Comparison of ENCODE assay signal across 1 cellular context in the genomic region with DNA sequence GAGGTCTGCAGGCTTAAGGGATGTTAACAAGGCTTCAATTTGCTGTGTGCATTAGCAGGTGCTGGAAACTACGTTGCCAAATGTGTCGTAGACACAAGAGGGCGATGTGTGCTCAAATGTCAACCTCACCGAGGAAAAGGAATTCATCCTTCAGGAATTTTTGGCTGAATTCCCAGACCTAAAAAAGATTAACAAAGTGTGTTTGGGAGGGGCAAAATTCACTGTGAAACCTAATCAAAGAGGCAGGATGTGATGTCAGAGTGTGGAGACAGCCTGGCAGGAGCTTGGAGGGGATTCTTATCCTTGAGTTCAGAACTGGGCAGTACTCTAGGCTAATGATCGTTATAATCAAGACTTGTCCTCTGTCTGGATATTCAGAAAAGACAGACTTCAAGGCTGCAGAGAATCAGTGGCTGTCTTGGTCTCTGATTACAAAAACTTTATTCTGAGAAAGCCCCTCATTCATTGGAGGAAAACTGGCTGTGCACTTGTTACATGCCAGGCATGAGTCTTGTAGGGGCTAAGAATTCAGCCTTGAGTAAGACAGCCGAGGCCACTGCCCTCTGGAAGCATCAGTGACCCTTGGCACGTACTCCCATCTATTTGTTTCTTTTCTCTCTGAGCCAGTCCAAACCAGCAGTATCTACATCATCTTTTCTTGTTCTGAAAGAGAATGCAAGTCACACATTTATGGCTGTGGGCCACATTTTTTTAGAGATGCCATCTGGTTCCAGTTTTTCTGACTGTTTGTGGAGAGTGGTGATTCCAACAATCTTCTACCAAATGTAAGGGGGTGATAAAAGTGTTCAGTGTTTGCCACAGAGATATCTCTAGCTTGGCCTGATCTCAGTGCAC.
TF ChIP-seq lines count a peak whose summit lies in the region.

No MANE protein-coding gene starts in this region.

TF ChIP-seq in HepG2, 621 proteins besides CTCF, POLR2A, EP300 and RAD21 (continued from another document and continues in another):
- TF ChIP-seq, protein P1, sequence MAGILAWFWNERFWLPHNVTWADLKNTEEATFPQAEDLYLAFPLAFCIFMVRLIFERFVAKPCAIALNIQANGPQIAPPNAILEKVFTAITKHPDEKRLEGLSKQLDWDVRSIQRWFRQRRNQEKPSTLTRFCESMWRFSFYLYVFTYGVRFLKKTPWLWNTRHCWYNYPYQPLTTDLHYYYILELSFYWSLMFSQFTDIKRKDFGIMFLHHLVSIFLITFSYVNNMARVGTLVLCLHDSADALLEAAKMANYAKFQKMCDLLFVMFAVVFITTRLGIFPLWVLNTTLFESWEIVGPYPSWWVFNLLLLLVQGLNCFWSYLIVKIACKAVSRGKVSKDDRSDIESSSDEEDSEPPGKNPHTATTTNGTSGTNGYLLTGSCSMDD (CRISPR knock-in tag; IDR thresholded peaks at IDR 0.05) = no peak
- TF ChIP-seq ZNF562 (CRISPR knock-in tag; IDR thresholded peaks at IDR 0.05; ENCODE audit: borderline replicate concordance) (no peak), ZNF616 (CRISPR knock-in tag; IDR thresholded peaks at IDR 0.05; ENCODE audit: low read depth) (no peak), KDM5A (IDR thresholded peaks at IDR 0.05; ENCODE audit: borderline replicate concordance, low read length) (peak; percentile 61; the same call in 1 of the 2 replicates), MYNN (CRISPR knock-in tag; IDR thresholded peaks at IDR 0.05; ENCODE audit: low read depth) (no peak), HOXA9 (CRISPR knock-in tag; IDR thresholded peaks at IDR 0.05; ENCODE audit: borderline replicate concordance) (no peak), SIX1 (CRISPR knock-in tag; IDR thresholded peaks at IDR 0.05; ENCODE audit: borderline replicate concordance) (peak; percentile 80; the same call in 1 of the 2 replicates), SP140L (CRISPR knock-in tag; IDR thresholded peaks at IDR 0.05; ENCODE audit: borderline replicate concordance) (peak; percentile 94; the same call in 1 of the 2 replicates), MXD4 (CRISPR knock-in tag; IDR thresholded peaks at IDR 0.05) (peak; percentile 40; the same call in 1 of the 2 replicates), SCMH1 (CRISPR knock-in tag; IDR thresholded peaks at IDR 0.05; ENCODE audit: borderline replicate concordance) (no peak), ZNF83 (CRISPR knock-in tag; IDR thresholded peaks at IDR 0.05; ENCODE audit: borderline replicate concordance) (no peak), FOXP4 (CRISPR knock-in tag; IDR thresholded peaks at IDR 0.05) (peak; percentile 74), ZNF550 (CRISPR knock-in tag; IDR thresholded peaks at IDR 0.05; ENCODE audit: borderline replicate concordance) (no peak), FOXK1 (CRISPR knock-in tag; IDR thresholded peaks at IDR 0.05; ENCODE audit: borderline replicate concordance, low read depth) (peak; percentile 74; the same call in 1 of the 2 replicates), GTF2F1 (IDR thresholded peaks at IDR 0.05; ENCODE audit: low read length) (no peak), ZNF724P (CRISPR knock-in tag; IDR thresholded peaks at IDR 0.05; ENCODE audit: borderline replicate concordance) (no peak), ZNF792 (CRISPR knock-in tag; IDR thresholded peaks at IDR 0.05) (peak; percentile 77; the same call in 1 of the 2 replicates), ZBED4 (CRISPR knock-in tag; IDR thresholded peaks at IDR 0.05; ENCODE audit: borderline replicate concordance) (peak; percentile 32; the same call in 1 of the 2 replicates), DR1 (CRISPR knock-in tag; IDR thresholded peaks at IDR 0.05) (no peak), MZF1 (CRISPR knock-in tag; IDR thresholded peaks at IDR 0.05; ENCODE audit: borderline replicate concordance) (no peak), ZUFSP (CRISPR knock-in tag; IDR thresholded peaks at IDR 0.05; ENCODE audit: borderline replicate concordance) (no peak), GZF1 (CRISPR knock-in tag; IDR thresholded peaks at IDR 0.05) (0 out of 2 replicates have a peak, but pooled peaks have one; percentile 24), BCL3 (CRISPR knock-in tag; IDR thresholded peaks at IDR 0.05) (no peak), ZNF737 (CRISPR knock-in tag; IDR thresholded peaks at IDR 0.05; ENCODE audit: borderline replicate concordance) (no peak)
- TF ChIP-seq, protein P2, sequence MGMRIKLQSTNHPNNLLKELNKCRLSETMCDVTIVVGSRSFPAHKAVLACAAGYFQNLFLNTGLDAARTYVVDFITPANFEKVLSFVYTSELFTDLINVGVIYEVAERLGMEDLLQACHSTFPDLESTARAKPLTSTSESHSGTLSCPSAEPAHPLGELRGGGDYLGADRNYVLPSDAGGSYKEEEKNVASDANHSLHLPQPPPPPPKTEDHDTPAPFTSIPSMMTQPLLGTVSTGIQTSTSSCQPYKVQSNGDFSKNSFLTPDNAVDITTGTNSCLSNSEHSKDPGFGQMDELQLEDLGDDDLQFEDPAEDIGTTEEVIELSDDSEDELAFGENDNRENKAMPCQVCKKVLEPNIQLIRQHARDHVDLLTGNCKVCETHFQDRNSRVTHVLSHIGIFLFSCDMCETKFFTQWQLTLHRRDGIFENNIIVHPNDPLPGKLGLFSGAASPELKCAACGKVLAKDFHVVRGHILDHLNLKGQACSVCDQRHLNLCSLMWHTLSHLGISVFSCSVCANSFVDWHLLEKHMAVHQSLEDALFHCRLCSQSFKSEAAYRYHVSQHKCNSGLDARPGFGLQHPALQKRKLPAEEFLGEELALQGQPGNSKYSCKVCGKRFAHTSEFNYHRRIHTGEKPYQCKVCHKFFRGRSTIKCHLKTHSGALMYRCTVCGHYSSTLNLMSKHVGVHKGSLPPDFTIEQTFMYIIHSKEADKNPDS (CRISPR knock-in tag; IDR thresholded peaks at IDR 0.05) = peak; percentile 71; the same call in 1 of the 2 replicates
- TF ChIP-seq, protein P3, sequence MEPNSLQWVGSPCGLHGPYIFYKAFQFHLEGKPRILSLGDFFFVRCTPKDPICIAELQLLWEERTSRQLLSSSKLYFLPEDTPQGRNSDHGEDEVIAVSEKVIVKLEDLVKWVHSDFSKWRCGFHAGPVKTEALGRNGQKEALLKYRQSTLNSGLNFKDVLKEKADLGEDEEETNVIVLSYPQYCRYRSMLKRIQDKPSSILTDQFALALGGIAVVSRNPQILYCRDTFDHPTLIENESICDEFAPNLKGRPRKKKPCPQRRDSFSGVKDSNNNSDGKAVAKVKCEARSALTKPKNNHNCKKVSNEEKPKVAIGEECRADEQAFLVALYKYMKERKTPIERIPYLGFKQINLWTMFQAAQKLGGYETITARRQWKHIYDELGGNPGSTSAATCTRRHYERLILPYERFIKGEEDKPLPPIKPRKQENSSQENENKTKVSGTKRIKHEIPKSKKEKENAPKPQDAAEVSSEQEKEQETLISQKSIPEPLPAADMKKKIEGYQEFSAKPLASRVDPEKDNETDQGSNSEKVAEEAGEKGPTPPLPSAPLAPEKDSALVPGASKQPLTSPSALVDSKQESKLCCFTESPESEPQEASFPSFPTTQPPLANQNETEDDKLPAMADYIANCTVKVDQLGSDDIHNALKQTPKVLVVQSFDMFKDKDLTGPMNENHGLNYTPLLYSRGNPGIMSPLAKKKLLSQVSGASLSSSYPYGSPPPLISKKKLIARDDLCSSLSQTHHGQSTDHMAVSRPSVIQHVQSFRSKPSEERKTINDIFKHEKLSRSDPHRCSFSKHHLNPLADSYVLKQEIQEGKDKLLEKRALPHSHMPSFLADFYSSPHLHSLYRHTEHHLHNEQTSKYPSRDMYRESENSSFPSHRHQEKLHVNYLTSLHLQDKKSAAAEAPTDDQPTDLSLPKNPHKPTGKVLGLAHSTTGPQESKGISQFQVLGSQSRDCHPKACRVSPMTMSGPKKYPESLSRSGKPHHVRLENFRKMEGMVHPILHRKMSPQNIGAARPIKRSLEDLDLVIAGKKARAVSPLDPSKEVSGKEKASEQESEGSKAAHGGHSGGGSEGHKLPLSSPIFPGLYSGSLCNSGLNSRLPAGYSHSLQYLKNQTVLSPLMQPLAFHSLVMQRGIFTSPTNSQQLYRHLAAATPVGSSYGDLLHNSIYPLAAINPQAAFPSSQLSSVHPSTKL (CRISPR knock-in tag; IDR thresholded peaks at IDR 0.05) = peak; percentile 92
- TF ChIP-seq, protein P4, sequence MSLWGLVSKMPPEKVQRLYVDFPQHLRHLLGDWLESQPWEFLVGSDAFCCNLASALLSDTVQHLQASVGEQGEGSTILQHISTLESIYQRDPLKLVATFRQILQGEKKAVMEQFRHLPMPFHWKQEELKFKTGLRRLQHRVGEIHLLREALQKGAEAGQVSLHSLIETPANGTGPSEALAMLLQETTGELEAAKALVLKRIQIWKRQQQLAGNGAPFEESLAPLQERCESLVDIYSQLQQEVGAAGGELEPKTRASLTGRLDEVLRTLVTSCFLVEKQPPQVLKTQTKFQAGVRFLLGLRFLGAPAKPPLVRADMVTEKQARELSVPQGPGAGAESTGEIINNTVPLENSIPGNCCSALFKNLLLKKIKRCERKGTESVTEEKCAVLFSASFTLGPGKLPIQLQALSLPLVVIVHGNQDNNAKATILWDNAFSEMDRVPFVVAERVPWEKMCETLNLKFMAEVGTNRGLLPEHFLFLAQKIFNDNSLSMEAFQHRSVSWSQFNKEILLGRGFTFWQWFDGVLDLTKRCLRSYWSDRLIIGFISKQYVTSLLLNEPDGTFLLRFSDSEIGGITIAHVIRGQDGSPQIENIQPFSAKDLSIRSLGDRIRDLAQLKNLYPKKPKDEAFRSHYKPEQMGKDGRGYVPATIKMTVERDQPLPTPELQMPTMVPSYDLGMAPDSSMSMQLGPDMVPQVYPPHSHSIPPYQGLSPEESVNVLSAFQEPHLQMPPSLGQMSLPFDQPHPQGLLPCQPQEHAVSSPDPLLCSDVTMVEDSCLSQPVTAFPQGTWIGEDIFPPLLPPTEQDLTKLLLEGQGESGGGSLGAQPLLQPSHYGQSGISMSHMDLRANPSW (CRISPR knock-in tag; IDR thresholded peaks at IDR 0.05; ENCODE audit: borderline replicate concordance) = peak; percentile 97; the same call in 1 of the 2 replicates
- TF ChIP-seq, protein P5, sequence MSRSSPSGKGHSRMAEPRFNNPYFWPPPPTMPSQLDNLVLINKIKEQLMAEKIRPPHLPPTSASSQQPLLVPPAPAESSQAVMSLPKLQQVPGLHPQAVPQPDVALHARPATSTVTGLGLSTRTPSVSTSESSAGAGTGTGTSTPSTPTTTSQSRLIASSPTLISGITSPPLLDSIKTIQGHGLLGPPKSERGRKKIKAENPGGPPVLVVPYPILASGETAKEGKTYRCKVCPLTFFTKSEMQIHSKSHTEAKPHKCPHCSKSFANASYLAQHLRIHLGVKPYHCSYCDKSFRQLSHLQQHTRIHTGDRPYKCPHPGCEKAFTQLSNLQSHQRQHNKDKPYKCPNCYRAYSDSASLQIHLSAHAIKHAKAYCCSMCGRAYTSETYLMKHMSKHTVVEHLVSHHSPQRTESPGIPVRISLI (CRISPR knock-in tag; IDR thresholded peaks at IDR 0.05; ENCODE audit: borderline replicate concordance) = peak; percentile 60; the same call in 1 of the 2 replicates
